ENCODE assay signal across 16 cellular contexts in genomic region chr7:37112882-37113281, GRCh38.
A peak's percentile ranks its signal among the peaks of the same experiment; 100 is the strongest.
DNase-seq lines count a peak whose midpoint lies in the region; ATAC-seq and TF ChIP-seq lines count a peak whose summit lies in the region.
"Had no signal": no experiment of that assay in that cellular context is flagged by ENCODE, and none has a peak within 500 bp of the region (broad histone marks: within the 10 kb centered on the region; RNA-seq: fewer than 3 reads in every experiment).

No MANE protein-coding gene starts in this region.

- peak overlapping the region; percentile 30 for H2AFZ ChIP-seq in mammary epithelial cell (ENCODE audit: low read depth, low read length)

- H3K27me3 ChIP-seq in mammary epithelial cell (ENCODE audit: insufficient read depth, low read length): no peaks in the 10 kb centered on the region
- H3K27me3 ChIP-seq: SJSA1 had no signal

- DNase-seq in mammary epithelial cell (peak; percentile 73), MCF 10A (ENCODE audit: unreplicated experiment) (no peak), RPMI7951 (ENCODE audit: low read depth) (peak; percentile 17), endothelial cell (ENCODE audit: low spot score) (no peak), progenitor cell of endocrine pancreas (ENCODE audit: low spot score, unreplicated experiment) (no peak), GM10248 (ENCODE audit: extremely low spot score) (no peak)
- DNase-seq: COR-L47, DMS153, EL, NCI-H1417, NCI-H1930, NCI-H526 treated with DMSO at 0.1 percent for 48 hours, OCI-M1 had no signal

- H3K27ac ChIP-seq in mammary epithelial cell (ENCODE audit: insufficient read depth, low read depth, low read length): no peak overlapping the region
- H3K27ac ChIP-seq: SJSA1 had no signal

- no peaks in the 10 kb centered on the region for H3K4me1 Mint-ChIP-seq in MCF 10A (ENCODE audit: insufficient read depth, unreplicated experiment)
- peaks cover 17% of the 10 kb centered on the region for H3K4me1 Mint-ChIP-seq in endothelial cell (ENCODE audit: unreplicated experiment)
- peaks cover 17% of the 10 kb centered on the region for H3K4me1 Mint-ChIP-seq in progenitor cell of endocrine pancreas (ENCODE audit: low read depth)

- no peaks in the 10 kb centered on the region for H3K27me3 Mint-ChIP-seq in MCF 10A (ENCODE audit: insufficient read depth, unreplicated experiment)
- H3K27me3 Mint-ChIP-seq in endothelial cell (ENCODE audit: unreplicated experiment): peaks cover 11% of the 10 kb centered on the region
- H3K27me3 Mint-ChIP-seq in progenitor cell of endocrine pancreas: no peaks in the 10 kb centered on the region

- H3K9me3 ChIP-seq in mammary epithelial cell (replicated peaks; ENCODE audit: insufficient read depth, low read length): no peaks in the 10 kb centered on the region
- H3K9me3 ChIP-seq: HAP-1, SJSA1 had no signal

- ATAC-seq in GM18520 (IDR thresholded peaks at IDR 0.05; ENCODE audit: unreplicated experiment): no peak

- H3K36me3 Mint-ChIP-seq in MCF 10A (ENCODE audit: insufficient read depth, unreplicated experiment): no peaks in the 10 kb centered on the region
- peaks cover 24% of the 10 kb centered on the region for H3K36me3 Mint-ChIP-seq in endothelial cell (ENCODE audit: low read depth, unreplicated experiment)
- peaks cover 5% of the 10 kb centered on the region for H3K36me3 Mint-ChIP-seq in progenitor cell of endocrine pancreas (ENCODE audit: insufficient read depth)

- POLR2A ChIA-PET in MCF 10A (lab: Yijun Ruan, JAX): no interaction called here
- POLR2A ChIA-PET in GM10248 (lab: Yijun Ruan, JAX): no interaction called here

- no peak overlapping the region for H3K9ac ChIP-seq in mammary epithelial cell (ENCODE audit: insufficient read depth, low read length)

- intact Hi-C loops in mammary epithelial cell (cut with micrococcal nuclease) (no loop called here), MCF 10A (cut with micrococcal nuclease) (no loop called here)

- dilution Hi-C loops in mammary epithelial cell (cut with HindIII; ENCODE audit: low sequenced_read_pairs): no loop called here

- in situ Hi-C loops in mammary epithelial cell (cut with MboI; ENCODE audit: low sequenced_read_pairs in 2 of 2): no loop called here

- CTCF ChIA-PET in mammary epithelial cell (lab: Charles Lee; ENCODE audit: low non-redundant PET) (no interaction called here), MCF 10A (lab: Yijun Ruan, JAX) (interaction anchor here (0.6 kb wide), 1 partner anchor 908 kb away, joined by 3 read pairs; no protein-coding TSS in a partner anchor), GM10248 (lab: Yijun Ruan, JAX) (interaction anchor here (1.0 to 1.6 kb wide), 2 partner anchors 58 to 69 kb away, joined by 3 read pairs; no protein-coding TSS in a partner anchor)

- H3K36me3 ChIP-seq in mammary epithelial cell (ENCODE audit: insufficient read depth, low read length): no peaks in the 10 kb centered on the region
- H3K36me3 ChIP-seq: HAP-1, SJSA1 had no signal

- no TSS peak for BruUV-seq in mammary epithelial cell (replicated peaks; lab: Mats Ljungman, UMichigan)
- no TSS peak for BruUV-seq in MCF 10A (replicated peaks; lab: Mats Ljungman, UMichigan)

- H3K27ac Mint-ChIP-seq in MCF 10A (ENCODE audit: low read depth, unreplicated experiment) (no peak overlapping the region), endothelial cell (ENCODE audit: unreplicated experiment) (no peak overlapping the region), progenitor cell of endocrine pancreas (no peak overlapping the region)

- H3K4me1 ChIP-seq in mammary epithelial cell (ENCODE audit: insufficient read depth, low read length): peaks cover 5% of the 10 kb centered on the region
- H3K4me1 ChIP-seq: HAP-1 had no signal

- peak overlapping the region; percentile 18 for H3K4me2 ChIP-seq in mammary epithelial cell (ENCODE audit: insufficient read depth, low read depth, low read length)

- 0% methylated on average over 3 of the region's 3 CpGs for WGBS in mammary epithelial cell (ENCODE audit: low coverage, missing lambda C conversion rate)

- no peak overlapping the region for H3K4me3 ChIP-seq in mammary epithelial cell (replicated peaks in 1 of 3; ENCODE audit: insufficient read depth in 1 of 3, low read depth in 2 of 3, low read length in 3 of 3)
- H3K4me3 ChIP-seq: HAP-1, SJSA1 had no signal

- TF ChIP-seq CTCF in mammary epithelial cell (conservative IDR thresholded peaks at IDR 0.05 in 1 of 2, IDR thresholded peaks at IDR 0.05 in 1 of 2; ENCODE audit: extremely low read depth in 1 of 2, insufficient read depth in 1 of 2, low read depth in 1 of 2, low read length in 2 of 2) (no peak), MCF 10A (IDR thresholded peaks at IDR 0.05; ENCODE audit: unreplicated experiment) (no peak), endothelial cell (IDR thresholded peaks at IDR 0.05; ENCODE audit: unreplicated experiment) (no peak), progenitor cell of endocrine pancreas (IDR thresholded peaks at IDR 0.05; ENCODE audit: unreplicated experiment) (no peak), GM10248 (IDR thresholded peaks at IDR 0.05; ENCODE audit: control extremely low read depth, extremely low read depth, low read depth, missing control alignments) (no peak)

- H4K20me1 ChIP-seq in mammary epithelial cell (ENCODE audit: insufficient read depth, low read length): no peaks in the 10 kb centered on the region

- no peaks in the 10 kb centered on the region for H3K9me3 Mint-ChIP-seq in MCF 10A (ENCODE audit: unreplicated experiment)
- no peaks in the 10 kb centered on the region for H3K9me3 Mint-ChIP-seq in endothelial cell (ENCODE audit: unreplicated experiment)
- peaks cover 3% of the 10 kb centered on the region for H3K9me3 Mint-ChIP-seq in progenitor cell of endocrine pancreas (ENCODE audit: low read depth)

- no peak overlapping the region for H3K4me3 Mint-ChIP-seq in MCF 10A (ENCODE audit: unreplicated experiment)
- peak overlapping the region; percentile 3 for H3K4me3 Mint-ChIP-seq in endothelial cell (ENCODE audit: unreplicated experiment)
- H3K4me3 Mint-ChIP-seq in progenitor cell of endocrine pancreas (ENCODE audit: low read depth): no peak overlapping the region

- H3K79me2 ChIP-seq in mammary epithelial cell (ENCODE audit: insufficient read depth, low read length): no peaks in the 10 kb centered on the region

Comparison
In these comparisons a context has a peak if more than half of its experiments do, and no peak if none do; other contexts are left out.
1. DNase-seq: peak in mammary epithelial cell (single experiment) and RPMI7951 (single experiment); none in MCF 10A (single experiment), endothelial cell (single experiment), progenitor cell of endocrine pancreas (single experiment) and GM10248 (single experiment).